38 cellular contexts compared by ENCODE assay signal in genomic region chr2:6067089-6067488, GRCh38.
"Had no signal": no experiment of that assay in that cellular context is flagged by ENCODE, and none has a peak within 500 bp of the region (broad histone marks: within the 10 kb centered on the region; RNA-seq: fewer than 3 reads in every experiment).

No MANE protein-coding gene starts in this region.

- H3K4me1 Mint-ChIP-seq: activated CD4-positive, alpha-beta T cell treated with anti-CD3 and anti-CD28 coated beads for 36 hours; activated naive CD8-positive, alpha-beta T cell treated with anti-CD3 and anti-CD28 coated beads for 36 hours; activated T-helper 17 cell treated with anti-CD3 and anti-CD28 coated beads, Interleukin-2, amount 50 U/mL, for 72 hours; WTC11 had no signal

- H3K27me3 ChIP-seq: adrenal gland, body of pancreas, brain microvascular endothelial cell, breast epithelium had no signal

- H3K36me3 ChIP-seq: adrenal gland, brain microvascular endothelial cell, breast epithelium, WERI-Rb-1 had no signal

- H3K27ac ChIP-seq: adrenal gland, body of pancreas, brain microvascular endothelial cell, breast epithelium, WERI-Rb-1 had no signal

- H3K27ac Mint-ChIP-seq: activated CD4-positive, alpha-beta memory T cell treated with anti-CD3 and anti-CD28 coated beads for 36 hours; activated CD4-positive, alpha-beta T cell treated with anti-CD3 and anti-CD28 coated beads for 36 hours; activated CD8-positive, alpha-beta T cell treated with anti-CD3 and anti-CD28 coated beads for 36 hours; activated naive CD4-positive, alpha-beta T cell treated with anti-CD3 and anti-CD28 coated beads for 36 hours; activated naive CD4-positive, alpha-beta T cell treated with anti-CD3 and anti-CD28 coated beads, Interleukin-2, amount 50 U/mL, for 72 hours; activated naive CD8-positive, alpha-beta T cell treated with anti-CD3 and anti-CD28 coated beads for 36 hours; activated T-cell treated with anti-CD3 and anti-CD28 coated beads, Interleukin-2, amount 50 U/mL, for 72 hours; activated T-helper 1 cell treated with anti-CD3 and anti-CD28 coated beads, Interleukin-12 subunit alpha, Interleukin-12 subunit beta, Interleukin-2, Interleukin-4 antibody, amounts not matched to agents 30 ng/mL and 10 ng/mL and 1 ng/mL, durations not matched to agents 14 hours and 24 hours and 36 hours; activated T-helper 17 cell treated with anti-CD3 and anti-CD28 coated beads, Interleukin-2, amount 50 U/mL, for 72 hours; T-helper 1 cell treated with Interleukin-12 subunit alpha and Interleukin-12 subunit beta and Interleukin-4 antibody, amounts not matched to agents 30 μg/mL and 1 μg/mL, for 36 hours; T-helper 2 cell treated with Interferon-gamma antibody and Interleukin-4, amounts not matched to agents 5 μg/mL and 100 μg/mL, for 36 hours; WTC11 had no signal

- H3K27me3 Mint-ChIP-seq: activated CD4-positive, alpha-beta memory T cell treated with anti-CD3 and anti-CD28 coated beads for 36 hours; activated CD4-positive, alpha-beta T cell treated with anti-CD3 and anti-CD28 coated beads for 36 hours; activated CD8-positive, alpha-beta T cell treated with anti-CD3 and anti-CD28 coated beads for 36 hours; activated T-helper 17 cell treated with anti-CD3 and anti-CD28 coated beads, Interleukin-2, amount 50 U/mL, for 72 hours had no signal

- H3K4me3 Mint-ChIP-seq: activated CD4-positive, alpha-beta memory T cell treated with anti-CD3 and anti-CD28 coated beads for 36 hours; activated CD4-positive, alpha-beta T cell treated with anti-CD3 and anti-CD28 coated beads for 36 hours; activated CD8-positive, alpha-beta T cell treated with anti-CD3 and anti-CD28 coated beads for 36 hours; activated naive CD4-positive, alpha-beta T cell treated with anti-CD3 and anti-CD28 coated beads for 36 hours; activated naive CD8-positive, alpha-beta T cell treated with anti-CD3 and anti-CD28 coated beads for 36 hours; activated T-cell treated with anti-CD3 and anti-CD28 coated beads, Interleukin-2, amount 50 U/mL, for 4 hours; activated T-cell treated with anti-CD3 and anti-CD28 coated beads, Interleukin-2, amount 50 U/mL, for 72 hours; activated T-helper 1 cell treated with anti-CD3 and anti-CD28 coated beads, Interleukin-12 subunit alpha, Interleukin-12 subunit beta, Interleukin-2, Interleukin-4 antibody, amounts not matched to agents 30 ng/mL and 10 ng/mL and 1 ng/mL, durations not matched to agents 14 hours and 24 hours and 36 hours; activated T-helper 17 cell treated with anti-CD3 and anti-CD28 coated beads, Interleukin-2, amount 50 U/mL, for 72 hours; T-helper 1 cell treated with Interleukin-12 subunit alpha and Interleukin-12 subunit beta and Interleukin-4 antibody, amounts not matched to agents 30 μg/mL and 1 μg/mL, for 36 hours; T-helper 2 cell treated with Interferon-gamma antibody and Interleukin-4, amounts not matched to agents 5 μg/mL and 100 μg/mL, for 36 hours; WTC11 had no signal

- H3K4me1 ChIP-seq: adrenal gland, body of pancreas, breast epithelium had no signal

- H3K9me3 ChIP-seq: adrenal gland, body of pancreas, breast epithelium had no signal

- FAIRE-seq: astrocyte, colon, TTC549 had no signal

- H3K4me3 ChIP-seq: adrenal gland, body of pancreas, breast epithelium had no signal

- DNase-seq: activated CD4-positive, alpha-beta memory T cell treated with anti-CD3 and anti-CD28 coated beads for 36 hours; activated CD4-positive, alpha-beta T cell treated with anti-CD3 and anti-CD28 coated beads for 1 hour; activated CD4-positive, alpha-beta T cell treated with anti-CD3 and anti-CD28 coated beads for 36 hours; activated CD4-positive, alpha-beta T cell treated with anti-CD3 and anti-CD28 coated beads for 48 hours; activated CD4-positive, alpha-beta T cell treated with anti-CD3 and anti-CD28 coated beads, Interleukin-2, amount 50 U/mL, for 1 hour; activated CD4-positive, alpha-beta T cell treated with anti-CD3 and anti-CD28 coated beads, Interleukin-2, amount 50 U/mL, for 4 hours; activated CD4-positive, CD25-positive, alpha-beta regulatory T cell; activated CD8-positive, alpha-beta memory T cell treated with anti-CD3 and anti-CD28 coated beads, Interleukin-2, amount 50 U/mL, for 4 hours; activated CD8-positive, alpha-beta T cell treated with anti-CD3 and anti-CD28 coated beads for 36 hours; activated effector memory CD4-positive, alpha-beta T cell treated with anti-CD3 and anti-CD28 coated beads, Interleukin-2, amount 50 U/mL, for 16 hours; activated gamma-delta T cell treated with Interleukin-2 at 50 U/mL for 16 hours; activated naive CD4-positive, alpha-beta T cell; activated naive CD4-positive, alpha-beta T cell treated with anti-CD3 and anti-CD28 coated beads for 36 hours; activated naive CD4-positive, alpha-beta T cell treated with anti-CD3 and anti-CD28 coated beads, Interleukin-2, amount 50 U/mL, for 16 hours; activated naive CD8-positive, alpha-beta T cell treated with anti-CD3 and anti-CD28 coated beads for 36 hours; activated T-cell treated with anti-CD3 and anti-CD28 coated beads for 4 hours; activated T-cell treated with anti-CD3 and anti-CD28 coated beads, Interleukin-2, amount 50 U/mL, for 1 hour; activated T-cell treated with anti-CD3 and anti-CD28 coated beads, Interleukin-2, amount 50 U/mL, for 4 hours; activated T-cell treated with anti-CD3 and anti-CD28 coated beads, Interleukin-2, amount 50 U/mL, for 72 hours; adrenal gland; amniotic stem cell; aorta; body of pancreas; brain microvascular endothelial cell; central memory CD4-positive, alpha-beta T cell; T-helper 2 cell; T-helper 9 cell; WERI-Rb-1 had no signal

- H3K36me3 Mint-ChIP-seq: activated CD4-positive, alpha-beta memory T cell treated with anti-CD3 and anti-CD28 coated beads for 36 hours; activated naive CD4-positive, alpha-beta T cell treated with anti-CD3 and anti-CD28 coated beads, Interleukin-2, amount 50 U/mL, for 72 hours; activated naive CD8-positive, alpha-beta T cell treated with anti-CD3 and anti-CD28 coated beads for 36 hours had no signal

- H3K9me3 Mint-ChIP-seq: activated CD8-positive, alpha-beta T cell treated with anti-CD3 and anti-CD28 coated beads for 36 hours; activated naive CD4-positive, alpha-beta T cell treated with anti-CD3 and anti-CD28 coated beads for 36 hours; activated naive CD4-positive, alpha-beta T cell treated with anti-CD3 and anti-CD28 coated beads, Interleukin-2, amount 50 U/mL, for 72 hours; activated naive CD8-positive, alpha-beta T cell treated with anti-CD3 and anti-CD28 coated beads for 36 hours; activated T-cell treated with anti-CD3 and anti-CD28 coated beads, Interleukin-2, amount 50 U/mL, for 4 hours; activated T-helper 1 cell treated with anti-CD3 and anti-CD28 coated beads, Interleukin-12 subunit alpha, Interleukin-12 subunit beta, Interleukin-2, Interleukin-4 antibody, amounts not matched to agents 30 ng/mL and 10 ng/mL and 1 ng/mL, durations not matched to agents 14 hours and 24 hours and 36 hours; activated T-helper 17 cell treated with anti-CD3 and anti-CD28 coated beads, Interleukin-2, amount 50 U/mL, for 72 hours; T-helper 1 cell treated with Interleukin-12 subunit alpha and Interleukin-12 subunit beta and Interleukin-4 antibody, amounts not matched to agents 30 μg/mL and 1 μg/mL, for 36 hours; T-helper 2 cell treated with Interferon-gamma antibody and Interleukin-4, amounts not matched to agents 5 μg/mL and 100 μg/mL, for 36 hours had no signal
